In the genomic region with DNA sequence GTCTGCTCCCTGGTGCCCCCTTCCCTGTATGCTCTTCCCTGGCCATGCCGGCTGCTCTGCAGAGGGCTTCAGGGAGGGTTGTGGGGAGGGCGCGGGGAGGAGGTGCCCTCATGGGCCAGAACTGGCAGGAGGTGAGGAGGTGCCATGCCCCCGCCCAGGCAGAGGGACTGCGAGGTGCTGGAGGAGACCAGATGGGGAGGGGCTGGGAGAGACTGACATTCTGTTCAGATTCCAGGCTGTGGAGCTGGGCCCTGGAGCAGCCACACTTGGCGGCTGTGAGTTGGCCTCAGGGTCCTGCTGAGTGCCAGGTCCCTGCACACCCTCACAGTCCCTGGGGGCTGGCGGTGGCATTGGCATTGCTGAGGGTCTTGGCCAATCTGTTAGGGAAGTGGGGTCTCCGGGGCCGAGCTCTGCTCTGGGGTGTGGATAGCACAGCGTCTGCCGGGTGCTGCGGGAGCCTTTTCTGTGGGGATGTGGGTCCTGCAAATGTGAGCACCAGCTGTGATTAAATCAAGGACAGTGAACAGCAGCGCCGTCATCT, we compare ENCODE assay signal across 15 cellular contexts.
"Had no signal": no experiment of that assay in that cellular context is flagged by ENCODE, and none has a peak within 500 bp of the region (broad histone marks: within the 10 kb centered on the region; RNA-seq: fewer than 3 reads in every experiment).

No MANE protein-coding gene starts in this region.

- ATAC-seq: activated CD8-positive, alpha-beta memory T cell treated with anti-CD3 and anti-CD28 coated beads, Interleukin-2, amount 10 ng/mL, durations not matched to agents 7 days and 5 days; left colon had no signal

- H3K4me1 ChIP-seq: parathyroid adenoma had no signal

- H3K27ac Mint-ChIP-seq: activated CD4-positive, alpha-beta memory T cell treated with anti-CD3 and anti-CD28 coated beads, Interleukin-2, amount 10 ng/mL, durations not matched to agents 7 days and 5 days; activated CD8-positive, alpha-beta memory T cell treated with anti-CD3 and anti-CD28 coated beads, Interleukin-2, amount 10 ng/mL, durations not matched to agents 7 days and 5 days; activated naive CD8-positive, alpha-beta T cell had no signal

- H3K27me3 Mint-ChIP-seq: activated naive CD8-positive, alpha-beta T cell had no signal

- H3K27me3 ChIP-seq: tibial nerve, uterus had no signal

- H3K27ac ChIP-seq: parathyroid adenoma, tibial nerve, uterus had no signal

- H3K36me3 Mint-ChIP-seq: activated CD8-positive, alpha-beta memory T cell treated with anti-CD3 and anti-CD28 coated beads, Interleukin-2, amount 10 ng/mL, durations not matched to agents 7 days and 5 days had no signal

- H3K4me3 Mint-ChIP-seq: activated CD4-positive, alpha-beta memory T cell treated with anti-CD3 and anti-CD28 coated beads, Interleukin-2, amount 10 ng/mL, durations not matched to agents 7 days and 5 days; activated CD8-positive, alpha-beta memory T cell treated with anti-CD3 and anti-CD28 coated beads, Interleukin-2, amount 10 ng/mL, durations not matched to agents 7 days and 5 days; activated naive CD8-positive, alpha-beta T cell had no signal

- DNase-seq: activated CD4-positive, alpha-beta memory T cell treated with anti-CD3 and anti-CD28 coated beads, Interleukin-2, amount 10 ng/mL, durations not matched to agents 7 days and 5 days; activated CD4-positive, alpha-beta T cell treated with anti-CD3 and anti-CD28 coated beads for 48 hours; activated CD4-positive, CD25-positive, alpha-beta regulatory T cell; activated CD8-positive, alpha-beta memory T cell treated with anti-CD3 and anti-CD28 coated beads, Interleukin-2, amount 10 ng/mL, durations not matched to agents 7 days and 5 days; foreskin fibroblast; hippocampal formation; stimulated activated naive CD4-positive, alpha-beta T cell treated with Interleukin-2 at 50 U/mL for 16 hours; T-helper 1 cell; T-helper 9 cell; uterus had no signal

- H3K9me3 ChIP-seq: tibial nerve, uterus had no signal

- H3K36me3 ChIP-seq: uterus had no signal

- H3K4me3 ChIP-seq: lung, tibial nerve, uterus had no signal

- H3K9me3 Mint-ChIP-seq: activated CD4-positive, alpha-beta memory T cell treated with anti-CD3 and anti-CD28 coated beads, Interleukin-2, amount 10 ng/mL, durations not matched to agents 7 days and 5 days had no signal
